15 cellular contexts compared by ENCODE assay signal in genomic region chr7:94069154-94069739, GRCh38.
A peak's percentile ranks its signal among the peaks of the same experiment; 100 is the strongest.
DNase-seq lines count a peak whose midpoint lies in the region; ATAC-seq and TF ChIP-seq lines count a peak whose summit lies in the region.
"Had no signal": no experiment of that assay in that cellular context is flagged by ENCODE, and none has a peak within 500 bp of the region (broad histone marks: within the 10 kb centered on the region; RNA-seq: fewer than 3 reads in every experiment).

No MANE protein-coding gene starts in this region.

- 79 to 86% methylated on average over 7 of the region's 7 CpGs for WGBS in lower leg skin, 2 donors

- intact Hi-C loops in uterus (cut with DNase I; ENCODE audit: low total_unique reads) = no loop called here
- intact Hi-C loops in lower leg skin (cut with DNase I; ENCODE audit: low total_unique reads) = no loop called here

- no peak for TF ChIP-seq CTCF in uterus (IDR thresholded peaks at IDR 0.05)
- TF ChIP-seq CTCF in lower leg skin (IDR thresholded peaks at IDR 0.05) = no peak

- no peak overlapping the region for H3K27ac ChIP-seq in uterus
- H3K27ac ChIP-seq: neutrophil, suprapubic skin had no signal

- H3K4me3 ChIP-seq in uterus (no peak overlapping the region), lower leg skin (ENCODE audit: low read depth, poor library complexity, severe bottlenecking) (no peak overlapping the region)
- H3K4me3 ChIP-seq: suprapubic skin had no signal

- TF ChIP-seq POLR2A in uterus (IDR thresholded peaks at IDR 0.05) (no peak), lower leg skin (IDR thresholded peaks at IDR 0.05) (no peak)

- in situ Hi-C loops in KBM-7 (cut with MboI; ENCODE audit: low pct_unique_long_range_greater_than_20kb, low sequenced_read_pairs) = no loop called here

- no peaks in the 10 kb centered on the region for H3K4me1 ChIP-seq in uterus
- H3K4me1 ChIP-seq: suprapubic skin had no signal

- no peaks in the 10 kb centered on the region for H3K9me3 ChIP-seq in uterus
- H3K9me3 ChIP-seq: neutrophil, suprapubic skin had no signal

- no peaks in the 10 kb centered on the region for H3K36me3 ChIP-seq in uterus
- H3K36me3 ChIP-seq: neutrophil, suprapubic skin had no signal

- peak; percentile 51 for DNase-seq in iris pigment epithelial cell (ENCODE audit: low read depth)
- no peak for DNase-seq in uterus
- no peak for DNase-seq in KBM-7
- DNase-seq in lower leg skin (ENCODE audit: low spot score in 2 of 2) = no peak
- DNase-seq: activated CD4-positive, alpha-beta T cell treated with anti-CD3 and anti-CD28 coated beads, Interleukin-2, amount 10 ng/mL, durations not matched to agents 7 days and 5 days; amniotic stem cell; NCI-H2029 treated with DMSO at 0.1 percent for 48 hours; Right ventricle myocardium superior had no signal

- no peaks in the 10 kb centered on the region for H3K27me3 ChIP-seq in uterus
- H3K27me3 ChIP-seq: suprapubic skin had no signal

- peak; percentile 83 for ATAC-seq in GM18873 (IDR thresholded peaks at IDR 0.05; ENCODE audit: low FRiP score, unreplicated experiment)
- peak; percentile 87 for ATAC-seq in GM21825 (IDR thresholded peaks at IDR 0.05; ENCODE audit: unreplicated experiment)
- ATAC-seq in HG03460 (IDR thresholded peaks at IDR 0.05; ENCODE audit: unreplicated experiment) = peak; percentile 60
- ATAC-seq in HG02970 (IDR thresholded peaks at IDR 0.05; ENCODE audit: low FRiP score, unreplicated experiment) = no peak
- ATAC-seq: HepG2 had no signal
